In genomic region chr20:16483024-16483423, GRCh38 we compare ENCODE assay signal across 7 cellular contexts.
"Had no signal": no experiment of that assay in that cellular context is flagged by ENCODE, and none has a peak within 500 bp of the region (broad histone marks: within the 10 kb centered on the region; RNA-seq: fewer than 3 reads in every experiment).

No MANE protein-coding gene starts in this region.

- ATAC-seq: K562 had no signal

- H3K4me2 ChIP-seq: KMS-11 had no signal

- DNase-seq: IMR-90, KBM-7, KG1 had no signal

- H3K4me3 ChIP-seq: K562 had no signal

- H3K27ac ChIP-seq: HL-60, KMS-11 had no signal

- H3K9ac ChIP-seq: KMS-11 had no signal

- FAIRE-seq: HTR-8/SVneo, K562 had no signal
